4 cellular contexts compared by ENCODE assay signal in the genomic region with DNA sequence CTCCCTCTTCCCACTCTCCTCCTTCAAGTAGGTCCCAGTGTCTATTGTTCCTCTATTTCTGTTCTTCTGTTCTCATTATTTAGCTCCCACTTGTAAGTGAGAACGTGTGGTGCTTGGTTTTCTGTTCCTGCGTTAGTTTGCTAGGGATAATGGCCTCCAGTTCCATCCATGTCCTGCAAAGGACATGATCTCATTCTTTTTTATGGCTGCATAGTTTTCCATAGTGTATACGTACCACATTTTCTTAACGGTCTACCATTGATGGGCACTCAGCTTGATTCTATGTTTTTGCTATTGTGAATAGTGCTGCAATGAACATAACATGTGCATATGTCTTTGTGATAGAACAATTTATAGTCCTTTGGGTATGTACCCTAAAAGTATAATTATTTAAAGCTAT.
TF ChIP-seq lines count a peak whose summit lies in the region.

No MANE protein-coding gene starts in this region.

TF ChIP-seq in SK-N-SH treated with all-trans-retinoic acid at 6 μM for 48 hours, 23 proteins besides CTCF, POLR2A, EP300 and RAD21:
- TF ChIP-seq ZFP3 (CRISPR knock-in tag; IDR thresholded peaks at IDR 0.05) = no peak
- TF ChIP-seq BACH2 (CRISPR knock-in tag; IDR thresholded peaks at IDR 0.05; ENCODE audit: borderline replicate concordance) = no peak
- TF ChIP-seq, protein P1, sequence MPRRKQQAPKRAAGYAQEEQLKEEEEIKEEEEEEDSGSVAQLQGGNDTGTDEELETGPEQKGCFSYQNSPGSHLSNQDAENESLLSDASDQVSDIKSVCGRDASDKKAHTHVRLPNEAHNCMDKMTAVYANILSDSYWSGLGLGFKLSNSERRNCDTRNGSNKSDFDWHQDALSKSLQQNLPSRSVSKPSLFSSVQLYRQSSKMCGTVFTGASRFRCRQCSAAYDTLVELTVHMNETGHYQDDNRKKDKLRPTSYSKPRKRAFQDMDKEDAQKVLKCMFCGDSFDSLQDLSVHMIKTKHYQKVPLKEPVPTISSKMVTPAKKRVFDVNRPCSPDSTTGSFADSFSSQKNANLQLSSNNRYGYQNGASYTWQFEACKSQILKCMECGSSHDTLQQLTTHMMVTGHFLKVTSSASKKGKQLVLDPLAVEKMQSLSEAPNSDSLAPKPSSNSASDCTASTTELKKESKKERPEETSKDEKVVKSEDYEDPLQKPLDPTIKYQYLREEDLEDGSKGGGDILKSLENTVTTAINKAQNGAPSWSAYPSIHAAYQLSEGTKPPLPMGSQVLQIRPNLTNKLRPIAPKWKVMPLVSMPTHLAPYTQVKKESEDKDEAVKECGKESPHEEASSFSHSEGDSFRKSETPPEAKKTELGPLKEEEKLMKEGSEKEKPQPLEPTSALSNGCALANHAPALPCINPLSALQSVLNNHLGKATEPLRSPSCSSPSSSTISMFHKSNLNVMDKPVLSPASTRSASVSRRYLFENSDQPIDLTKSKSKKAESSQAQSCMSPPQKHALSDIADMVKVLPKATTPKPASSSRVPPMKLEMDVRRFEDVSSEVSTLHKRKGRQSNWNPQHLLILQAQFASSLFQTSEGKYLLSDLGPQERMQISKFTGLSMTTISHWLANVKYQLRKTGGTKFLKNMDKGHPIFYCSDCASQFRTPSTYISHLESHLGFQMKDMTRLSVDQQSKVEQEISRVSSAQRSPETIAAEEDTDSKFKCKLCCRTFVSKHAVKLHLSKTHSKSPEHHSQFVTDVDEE (CRISPR knock-in tag; IDR thresholded peaks at IDR 0.05) = no peak
- no peak for TF ChIP-seq ZNF70 (CRISPR knock-in tag; IDR thresholded peaks at IDR 0.05)
- TF ChIP-seq ZNF8 (CRISPR knock-in tag; IDR thresholded peaks at IDR 0.05) = peak; percentile 56; the same call in 1 of the 2 replicates
- TF ChIP-seq RARB (CRISPR knock-in tag; IDR thresholded peaks at IDR 0.05) = no peak
- no peak for TF ChIP-seq ESRRG (CRISPR knock-in tag; IDR thresholded peaks at IDR 0.05)
- TF ChIP-seq PPARA (CRISPR knock-in tag; IDR thresholded peaks at IDR 0.05; ENCODE audit: borderline replicate concordance) = no peak
- TF ChIP-seq TOX (CRISPR knock-in tag; IDR thresholded peaks at IDR 0.05; ENCODE audit: borderline replicate concordance) = no peak

TF ChIP-seq in SK-N-SH, 30 proteins besides CTCF, POLR2A, EP300 and RAD21 (continues in another document):
- TF ChIP-seq FOXJ3 (CRISPR knock-in tag; IDR thresholded peaks at IDR 0.05) (no peak), USF2 (IDR thresholded peaks at IDR 0.05; ENCODE audit: borderline replicate concordance, low read depth, low read length) (no peak), RFX5 (IDR thresholded peaks at IDR 0.05; ENCODE audit: low read length) (no peak), IRF3 (IDR thresholded peaks at IDR 0.05; ENCODE audit: low read depth, low read length) (no peak), GATA2 (CRISPR knock-in tag; IDR thresholded peaks at IDR 0.05) (no peak), PBX3 (IDR thresholded peaks at IDR 0.05) (no peak), GABPA (IDR thresholded peaks at IDR 0.05; ENCODE audit: low read depth) (no peak), NRF1 (IDR thresholded peaks at IDR 0.05; ENCODE audit: low read depth, low read length) (no peak), POLR2AphosphoS5 (IDR thresholded peaks at IDR 0.05; ENCODE audit: low read depth, low read length) (no peak)
- TF ChIP-seq, protein P2, sequence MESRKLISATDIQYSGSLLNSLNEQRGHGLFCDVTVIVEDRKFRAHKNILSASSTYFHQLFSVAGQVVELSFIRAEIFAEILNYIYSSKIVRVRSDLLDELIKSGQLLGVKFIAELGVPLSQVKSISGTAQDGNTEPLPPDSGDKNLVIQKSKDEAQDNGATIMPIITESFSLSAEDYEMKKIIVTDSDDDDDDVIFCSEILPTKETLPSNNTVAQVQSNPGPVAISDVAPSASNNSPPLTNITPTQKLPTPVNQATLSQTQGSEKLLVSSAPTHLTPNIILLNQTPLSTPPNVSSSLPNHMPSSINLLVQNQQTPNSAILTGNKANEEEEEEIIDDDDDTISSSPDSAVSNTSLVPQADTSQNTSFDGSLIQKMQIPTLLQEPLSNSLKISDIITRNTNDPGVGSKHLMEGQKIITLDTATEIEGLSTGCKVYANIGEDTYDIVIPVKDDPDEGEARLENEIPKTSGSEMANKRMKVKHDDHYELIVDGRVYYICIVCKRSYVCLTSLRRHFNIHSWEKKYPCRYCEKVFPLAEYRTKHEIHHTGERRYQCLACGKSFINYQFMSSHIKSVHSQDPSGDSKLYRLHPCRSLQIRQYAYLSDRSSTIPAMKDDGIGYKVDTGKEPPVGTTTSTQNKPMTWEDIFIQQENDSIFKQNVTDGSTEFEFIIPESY (IDR thresholded peaks at IDR 0.05; ENCODE audit: borderline replicate concordance, low read depth) = no peak

TF ChIP-seq in IMR-90, 13 proteins besides CTCF, POLR2A, EP300 and RAD21:
- TF ChIP-seq NFE2L2 (IDR thresholded peaks at IDR 0.05; ENCODE audit: low read depth, low read length) = no peak
- TF ChIP-seq MAZ (IDR thresholded peaks at IDR 0.05; ENCODE audit: borderline replicate concordance, low read depth, low read length) = no peak
- TF ChIP-seq ELK1 (IDR thresholded peaks at IDR 0.05; ENCODE audit: borderline replicate concordance, low read depth, low read length) = no peak
- no peak for TF ChIP-seq SMC3 (IDR thresholded peaks at IDR 0.05; ENCODE audit: low read depth, low read length)
- TF ChIP-seq USF2 (IDR thresholded peaks at IDR 0.05; ENCODE audit: low read depth, low read length) = no peak
- no peak for TF ChIP-seq FOS (IDR thresholded peaks at IDR 0.05; ENCODE audit: low read depth, low read length)
- TF ChIP-seq BHLHE40 (IDR thresholded peaks at IDR 0.05; ENCODE audit: low read depth, low read length) = no peak
- TF ChIP-seq MXI1 (IDR thresholded peaks at IDR 0.05; ENCODE audit: borderline replicate concordance, low read depth, low read length) = no peak
- TF ChIP-seq RFX5 (IDR thresholded peaks at IDR 0.05; ENCODE audit: low read depth, low read length) = no peak
- TF ChIP-seq CEBPB (IDR thresholded peaks at IDR 0.05; ENCODE audit: low read depth, low read length) = no peak
- TF ChIP-seq CHD1 (IDR thresholded peaks at IDR 0.05; ENCODE audit: low read depth, low read length) = no peak
- TF ChIP-seq MAFK (IDR thresholded peaks at IDR 0.05; ENCODE audit: low read depth, low read length) = no peak
- TF ChIP-seq RCOR1 (IDR thresholded peaks at IDR 0.05; ENCODE audit: insufficient replicate concordance, low read length) = no peak

TF ChIP-seq in H1, 55 proteins besides CTCF, POLR2A, EP300 and RAD21:
- TF ChIP-seq KDM1A (IDR thresholded peaks at IDR 0.05; ENCODE audit: borderline replicate concordance, low read length) = 0 out of 2 replicates have a peak, but pooled peaks have one; percentile 32
- TF ChIP-seq, protein P3, sequence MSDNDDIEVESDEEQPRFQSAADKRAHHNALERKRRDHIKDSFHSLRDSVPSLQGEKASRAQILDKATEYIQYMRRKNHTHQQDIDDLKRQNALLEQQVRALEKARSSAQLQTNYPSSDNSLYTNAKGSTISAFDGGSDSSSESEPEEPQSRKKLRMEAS (IDR thresholded peaks at IDR 0.05) = no peak
